In the genomic region with DNA sequence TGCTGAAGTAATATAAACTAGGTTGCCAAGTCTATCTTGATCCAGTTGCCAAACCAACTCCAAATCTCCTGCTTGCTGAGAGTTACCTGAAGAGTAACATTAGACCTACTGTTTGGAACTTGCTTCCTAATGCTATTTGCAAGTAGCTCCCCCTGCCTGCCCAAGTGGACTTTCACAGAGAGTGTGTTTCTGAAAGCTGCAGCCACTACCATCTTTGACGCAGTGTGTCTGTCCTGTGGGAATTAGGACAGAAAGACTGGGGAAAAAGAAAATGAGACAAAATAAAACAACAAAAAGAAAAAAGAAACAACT, we compare ENCODE assay signal across 11 cellular contexts.
DNase-seq lines count a peak whose midpoint lies in the region; ATAC-seq and TF ChIP-seq lines count a peak whose summit lies in the region.
"Had no signal": no experiment of that assay in that cellular context is flagged by ENCODE, and none has a peak within 500 bp of the region (broad histone marks: within the 10 kb centered on the region; RNA-seq: fewer than 3 reads in every experiment).

No MANE protein-coding gene starts in this region.

- H3K4me1 ChIP-seq in OCI-LY3 (ENCODE audit: low read length) = peaks cover 9% of the 10 kb centered on the region
- H3K4me1 ChIP-seq in tibial nerve = peaks cover 0 to 7% (median 0%) of the 10 kb centered on the region in 4 donors
- H3K4me1 ChIP-seq in gastroesophageal sphincter = no peaks in the 10 kb centered on the region

- H3K27me3 ChIP-seq in OCI-LY3 (ENCODE audit: low read depth, low read length) (no peaks in the 10 kb centered on the region), tibial nerve (no peaks in the 10 kb centered on the region), gastroesophageal sphincter (no peaks in the 10 kb centered on the region)
- H3K27me3 ChIP-seq: MG63 had no signal

- H3K79me2 ChIP-seq in OCI-LY3 (ENCODE audit: low read length) = no peaks in the 10 kb centered on the region

- H3K9me3 Mint-ChIP-seq in progenitor cell of endocrine pancreas (ENCODE audit: low read depth) = peaks cover 4% of the 10 kb centered on the region
- H3K9me3 Mint-ChIP-seq in activated T-cell treated with anti-CD3 and anti-CD28 coated beads, Interleukin-2, amount 50 U/mL, for 4 hours = no peaks in the 10 kb centered on the region

- H4K20me1 ChIP-seq in OCI-LY3 (ENCODE audit: insufficient read depth, low read length) = no peaks in the 10 kb centered on the region

- H3K36me3 ChIP-seq in OCI-LY3 (replicated peaks; ENCODE audit: low read depth, low read length) (no peaks in the 10 kb centered on the region), tibial nerve (no peaks in the 10 kb centered on the region), gastroesophageal sphincter (no peaks in the 10 kb centered on the region)
- H3K36me3 ChIP-seq: MG63 had no signal

- TF ChIP-seq EP300 in tibial nerve (IDR thresholded peaks at IDR 0.05) = no peak
- TF ChIP-seq EP300 in gastroesophageal sphincter (IDR thresholded peaks at IDR 0.05) = no peak

- peaks cover 9% of the 10 kb centered on the region for H3K4me1 Mint-ChIP-seq in progenitor cell of endocrine pancreas (ENCODE audit: low read depth)
- no peaks in the 10 kb centered on the region for H3K4me1 Mint-ChIP-seq in activated T-cell treated with anti-CD3 and anti-CD28 coated beads, Interleukin-2, amount 50 U/mL, for 4 hours (ENCODE audit: low read depth)

- TF ChIP-seq CTCF in OCI-LY3 (IDR thresholded peaks at IDR 0.05; ENCODE audit: low read depth, low read length) = peak; percentile 72
- peak; percentile 10 for TF ChIP-seq CTCF in fibroblast of mammary gland (conservative IDR thresholded peaks at IDR 0.05; ENCODE audit: control insufficient read depth, insufficient read depth, low read depth, low read length)
- TF ChIP-seq CTCF in progenitor cell of endocrine pancreas (IDR thresholded peaks at IDR 0.05; ENCODE audit: unreplicated experiment) = peak; percentile 50
- peak in 1 of 5 experiments; percentile 17 for TF ChIP-seq CTCF in tibial nerve (IDR thresholded peaks at IDR 0.05)
- TF ChIP-seq CTCF in gastroesophageal sphincter (IDR thresholded peaks at IDR 0.05) = peak in 1 of 4 experiments; percentile 33

- H3K4me3 Mint-ChIP-seq in progenitor cell of endocrine pancreas (ENCODE audit: low read depth) = no peak overlapping the region
- H3K4me3 Mint-ChIP-seq in activated T-cell treated with anti-CD3 and anti-CD28 coated beads, Interleukin-2, amount 50 U/mL, for 4 hours = no peak overlapping the region

- no peak overlapping the region for H3K27ac Mint-ChIP-seq in progenitor cell of endocrine pancreas

- H3K9ac ChIP-seq in OCI-LY3 (ENCODE audit: low read length) = no peak overlapping the region

- H3K27me3 Mint-ChIP-seq in progenitor cell of endocrine pancreas = peaks cover 6% of the 10 kb centered on the region
- H3K27me3 Mint-ChIP-seq in activated T-cell treated with anti-CD3 and anti-CD28 coated beads, Interleukin-2, amount 50 U/mL, for 4 hours (ENCODE audit: low read depth) = peaks cover 3% of the 10 kb centered on the region

- ATAC-seq in activated T-cell treated with anti-CD3 and anti-CD28 coated beads, Interleukin-2, amount 50 U/mL, for 4 hours = no peak
- no peak for ATAC-seq in gastroesophageal sphincter

- no peaks in the 10 kb centered on the region for H3K36me3 Mint-ChIP-seq in progenitor cell of endocrine pancreas (ENCODE audit: insufficient read depth)
- H3K36me3 Mint-ChIP-seq in activated T-cell treated with anti-CD3 and anti-CD28 coated beads, Interleukin-2, amount 50 U/mL, for 4 hours (ENCODE audit: insufficient read depth) = no peaks in the 10 kb centered on the region

- H3K27ac ChIP-seq in OCI-LY3 (ENCODE audit: low read length) (no peak overlapping the region), tibial nerve (no peak overlapping the region), gastroesophageal sphincter (no peak overlapping the region)

- H3K4me2 ChIP-seq in OCI-LY3 (ENCODE audit: low read length) = no peak overlapping the region

- WGBS in tibial nerve, 2 donors = 77 to 80% methylated on average over 1 of the region's 1 CpG
- WGBS in gastroesophageal sphincter (ENCODE audit: low coverage in 1 of 2), 2 donors = 56 to 70% methylated on average over 1 of the region's 1 CpG

- TF ChIP-seq POLR2A in tibial nerve (IDR thresholded peaks at IDR 0.05) = no peak
- no peak for TF ChIP-seq POLR2A in gastroesophageal sphincter (IDR thresholded peaks at IDR 0.05)

- H3K9me3 ChIP-seq in OCI-LY3 (ENCODE audit: insufficient read depth, low read length) (no peaks in the 10 kb centered on the region), tibial nerve (no peaks in the 10 kb centered on the region), gastroesophageal sphincter (no peaks in the 10 kb centered on the region)
- H3K9me3 ChIP-seq: MG63 had no signal

- H3K4me3 ChIP-seq in OCI-LY3 (ENCODE audit: low read length) (no peak overlapping the region), fibroblast of mammary gland (ENCODE audit: control insufficient read depth, low read depth, low read length) (no peak overlapping the region), tibial nerve (no peak overlapping the region), gastroesophageal sphincter (no peak overlapping the region)
- H3K4me3 ChIP-seq: MG63 had no signal

- peak; percentile 13 for DNase-seq in NCI-H345 (lab: John Stamatoyannopoulos, UW)
- DNase-seq in NCI-H345 treated with DMSO at 0.1 percent for 48 hours (lab: John Stamatoyannopoulos, UW; ENCODE audit: unreplicated experiment) = no peak
- DNase-seq in fibroblast of mammary gland (ENCODE audit: low read depth) = no peak
- peak; percentile 9 for DNase-seq in progenitor cell of endocrine pancreas (ENCODE audit: low spot score, unreplicated experiment)
- no peak for DNase-seq in activated T-cell treated with anti-CD3 and anti-CD28 coated beads, Interleukin-2, amount 50 U/mL, for 4 hours
- DNase-seq in tibial nerve (ENCODE audit: low spot score in 2 of 2) = no peak
- DNase-seq: activated CD4-positive, alpha-beta T cell treated with anti-CD3 and anti-CD28 coated beads, Interleukin-2, amount 50 U/mL, for 48 hours; AML-193; MG63 had no signal

- H2AFZ ChIP-seq in OCI-LY3 (ENCODE audit: low read depth, low read length) = no peak overlapping the region

Comparison
In these comparisons a context has a peak if more than half of its experiments do, and no peak if none do; other contexts are left out.
1. DNase-seq: peak in NCI-H345 (single experiment) and progenitor cell of endocrine pancreas (single experiment); none in NCI-H345 treated with DMSO at 0.1 percent for 48 hours (single experiment), fibroblast of mammary gland (single experiment), activated T-cell treated with anti-CD3 and anti-CD28 coated beads, Interleukin-2, amount 50 U/mL, for 4 hours (single experiment) and tibial nerve (0 of 2).